16 cellular contexts compared by ENCODE assay signal in the genomic region with DNA sequence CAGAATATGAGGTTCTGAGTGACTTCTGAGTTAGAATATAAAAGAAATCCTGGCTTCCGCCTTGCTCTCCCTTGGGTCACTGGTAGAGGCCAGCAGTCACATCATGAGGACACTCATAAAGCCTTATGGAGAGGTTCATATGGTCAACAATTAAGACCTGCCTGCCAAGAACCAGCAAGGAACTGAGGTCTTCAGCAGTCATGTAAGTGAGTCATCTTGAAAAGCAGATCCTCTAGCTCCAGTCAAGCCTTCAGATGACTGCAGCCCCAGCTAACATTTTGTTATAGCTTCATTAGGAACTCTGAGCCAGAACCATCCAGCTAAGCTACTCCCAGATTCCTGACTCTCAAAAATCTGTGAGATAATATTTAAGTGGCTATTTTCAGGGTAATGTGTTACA. TPM values are rescaled to one million over a fixed set of nuclear protein-coding genes. Genes with fewer than 3 reads are reported as not detected.
DNase-seq lines count a peak whose midpoint lies in the region; ATAC-seq and TF ChIP-seq lines count a peak whose summit lies in the region.
"Had no signal": no experiment of that assay in that cellular context is flagged by ENCODE, and none has a peak within 500 bp of the region (broad histone marks: within the 10 kb centered on the region; RNA-seq: fewer than 3 reads in every experiment).

No MANE protein-coding gene starts in this region.

- no peaks in the 10 kb centered on the region for H3K27me3 Mint-ChIP-seq in activated T-cell treated with anti-CD3 and anti-CD28 coated beads, Interleukin-2, amount 50 U/mL, for 4 hours (ENCODE audit: low read depth)
- no peaks in the 10 kb centered on the region for H3K27me3 Mint-ChIP-seq in type B pancreatic cell

- no peak overlapping the region for H3K4me3 Mint-ChIP-seq in activated T-cell treated with anti-CD3 and anti-CD28 coated beads, Interleukin-2, amount 50 U/mL, for 4 hours
- H3K4me3 Mint-ChIP-seq in type B pancreatic cell, result no peak overlapping the region

- no peaks in the 10 kb centered on the region for H3K9me3 Mint-ChIP-seq in activated T-cell treated with anti-CD3 and anti-CD28 coated beads, Interleukin-2, amount 50 U/mL, for 4 hours
- H3K9me3 Mint-ChIP-seq in type B pancreatic cell, result peaks cover 4% of the 10 kb centered on the region

- no peak for DNase-seq in activated T-cell treated with anti-CD3 and anti-CD28 coated beads, Interleukin-2, amount 50 U/mL, for 4 hours
- no peak for DNase-seq in activated T-cell treated with anti-CD3 and anti-CD28 coated beads, Interleukin-2, amount 50 U/mL, for 1 hour
- DNase-seq in NB4 (ENCODE audit: low read depth), result peak; percentile 16
- peak; percentile 23 for DNase-seq in choroid plexus epithelial cell (ENCODE audit: low read depth)
- no peak for DNase-seq in type B pancreatic cell (ENCODE audit: extremely low spot score, unreplicated experiment)
- DNase-seq in NCI-H1436 treated with DMSO at 0.1 percent for 48 hours (lab: John Stamatoyannopoulos, UW), result no peak
- DNase-seq in NCI-H69 (lab: John Stamatoyannopoulos, UW), result no peak
- DNase-seq: Caco-2, HCEC 1CT, NCI-H2029, NCI-H2171 treated with DMSO at 0.1 percent for 48 hours, NCI-H510A treated with DMSO at 0.1 percent for 48 hours, RPMI8226 had no signal

- H3K36me3 Mint-ChIP-seq in activated T-cell treated with anti-CD3 and anti-CD28 coated beads, Interleukin-2, amount 50 U/mL, for 4 hours (ENCODE audit: insufficient read depth), result peaks cover 2% of the 10 kb centered on the region
- peaks cover 23% of the 10 kb centered on the region for H3K36me3 Mint-ChIP-seq in type B pancreatic cell

- peak; percentile 51 to 54 for ATAC-seq in activated T-cell treated with anti-CD3 and anti-CD28 coated beads, Interleukin-2, amount 50 U/mL, for 4 hours
- ATAC-seq in GM18498 (IDR thresholded peaks at IDR 0.05; ENCODE audit: unreplicated experiment), result no peak
- ATAC-seq: A549 had no signal

- peaks cover 74% of the 10 kb centered on the region for H3K4me1 Mint-ChIP-seq in activated T-cell treated with anti-CD3 and anti-CD28 coated beads, Interleukin-2, amount 50 U/mL, for 4 hours (ENCODE audit: low read depth)
- peaks cover 49% of the 10 kb centered on the region for H3K4me1 Mint-ChIP-seq in type B pancreatic cell (ENCODE audit: unreplicated experiment)

- H3K27ac Mint-ChIP-seq in type B pancreatic cell, result peak overlapping the region; percentile 16

- no peak overlapping the region for H3K4me3 ChIP-seq in NB4 (ENCODE audit: low read depth, low read length)
- no peak overlapping the region for H3K4me3 ChIP-seq in choroid plexus epithelial cell (ENCODE audit: low read depth, low read length)
- H3K4me3 ChIP-seq: A549, SJSA1 had no signal

- TF ChIP-seq CTCF in NB4 (IDR thresholded peaks at IDR 0.05; ENCODE audit: low read depth, low read length) (no peak), choroid plexus epithelial cell (conservative IDR thresholded peaks at IDR 0.05; ENCODE audit: low read depth, low read length) (no peak), type B pancreatic cell (conservative IDR thresholded peaks at IDR 0.05) (no peak)

- TF ChIP-seq POLR2A in NB4 (IDR thresholded peaks at IDR 0.05; ENCODE audit: extremely low read depth, insufficient read length), result no peak

RNA-seq across cellular contexts. Expression of a gene that starts 45.4 kb away (rescaled TPM):
- 10 to 100 TPM; 23.5 to 25.9 (median 25.8) TPM for total RNA-seq in activated T-cell treated with anti-CD3 and anti-CD28 coated beads, Interleukin-2, amount 50 U/mL, for 4 hours
- 25.8 and 30.3 TPM in 2 replicates for total RNA-seq in type B pancreatic cell (ENCODE audit: low replicate concordance)

Comparison
In these comparisons a context has a peak if more than half of its experiments do, and no peak if none do; other contexts are left out.
1. DNase-seq: peak in NB4 (single experiment) and choroid plexus epithelial cell (single experiment); none in activated T-cell treated with anti-CD3 and anti-CD28 coated beads, Interleukin-2, amount 50 U/mL, for 4 hours (single experiment), activated T-cell treated with anti-CD3 and anti-CD28 coated beads, Interleukin-2, amount 50 U/mL, for 1 hour (single experiment), type B pancreatic cell (single experiment), NCI-H1436 treated with DMSO at 0.1 percent for 48 hours (single experiment) and NCI-H69 (single experiment).